9 cellular contexts compared by ENCODE assay signal in the genomic region with DNA sequence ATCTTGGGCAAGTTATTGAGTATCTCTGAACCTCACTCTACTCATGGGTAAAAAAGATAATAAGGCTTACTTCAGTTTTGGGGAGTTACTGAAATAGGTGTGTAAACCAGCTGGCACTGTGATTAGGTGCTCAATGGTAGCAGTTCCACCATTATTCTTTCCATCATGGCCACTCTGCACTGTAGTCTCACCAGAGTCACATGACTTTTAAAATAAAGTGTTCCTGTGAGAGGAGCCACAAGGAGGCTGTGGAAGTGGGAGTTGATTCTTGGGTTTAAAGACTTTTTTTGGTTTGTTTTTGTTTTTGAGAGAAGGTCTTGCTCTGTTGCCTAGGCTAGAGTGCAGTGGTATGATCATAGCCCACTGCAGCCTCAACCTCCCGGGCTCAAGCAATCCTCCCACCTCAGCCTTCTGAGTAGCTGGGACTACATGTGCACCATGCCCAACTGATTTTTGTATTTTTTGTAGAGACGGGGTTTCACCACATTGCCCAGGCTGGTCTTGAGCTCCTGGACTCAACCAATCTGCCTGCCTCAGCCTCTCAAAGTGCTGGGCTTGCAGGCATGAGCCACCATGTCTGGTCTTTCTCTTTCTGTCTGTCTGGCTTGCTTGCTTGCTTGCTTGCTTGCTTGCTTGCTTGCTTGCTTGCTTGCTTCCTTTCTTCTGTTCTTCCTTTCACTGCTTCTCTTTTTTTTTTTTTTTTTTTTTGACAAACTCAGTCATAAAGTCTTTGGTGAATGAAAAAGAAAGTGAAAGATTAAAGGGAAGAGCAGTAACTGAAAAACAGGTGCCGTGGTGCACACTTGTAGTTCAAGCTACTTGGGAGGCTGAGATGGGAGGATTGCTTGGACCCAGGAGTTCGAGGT. TPM values are rescaled to one million over a fixed set of nuclear protein-coding genes. Genes with fewer than 3 reads are reported as not detected.
DNase-seq lines count a peak whose midpoint lies in the region; ATAC-seq and TF ChIP-seq lines count a peak whose summit lies in the region.
"Had no signal": no experiment of that assay in that cellular context is flagged by ENCODE, and none has a peak within 500 bp of the region (broad histone marks: within the 10 kb centered on the region; RNA-seq: fewer than 3 reads in every experiment).

No MANE protein-coding gene starts in this region.

- H3K4me1 Mint-ChIP-seq in activated CD4-positive, alpha-beta T cell treated with anti-CD3 and anti-CD28 coated beads for 36 hours, result peaks cover 85% of the 10 kb centered on the region
- peaks cover 91% of the 10 kb centered on the region for H3K4me1 Mint-ChIP-seq in activated T-cell treated with anti-CD3 and anti-CD28 coated beads, Interleukin-2, amount 50 U/mL, for 72 hours (ENCODE audit: low read depth)

- no TSS peak for BruUV-seq in PC-3 (replicated peaks; lab: Mats Ljungman, UMichigan)

- H3K36me3 ChIP-seq in thoracic aorta (no peaks in the 10 kb centered on the region), tibial artery (no peaks in the 10 kb centered on the region), PC-3 (ENCODE audit: low read depth, low read length) (no peaks in the 10 kb centered on the region)

- peak; percentile 36 for ATAC-seq in activated CD4-positive, alpha-beta T cell treated with anti-CD3 and anti-CD28 coated beads for 36 hours
- ATAC-seq in HG03521 (IDR thresholded peaks at IDR 0.05; ENCODE audit: unreplicated experiment) (peak; percentile 35), thoracic aorta (ENCODE audit: insufficient number of reproducible peaks, low FRiP score, low read depth) (no peak), HG03469 (IDR thresholded peaks at IDR 0.05; ENCODE audit: unreplicated experiment) (no peak), PC-3 (no peak)
- peak; percentile 41 to 42 for ATAC-seq in activated T-cell treated with anti-CD3 and anti-CD28 coated beads, Interleukin-2, amount 50 U/mL, for 72 hours (replicated peaks in 1 of 2)
- ATAC-seq: psoas muscle had no signal

- H3K9ac ChIP-seq in PC-3 (ENCODE audit: low read length), result no peak overlapping the region

- intact Hi-C loops in activated CD4-positive, alpha-beta T cell treated with anti-CD3 and anti-CD28 coated beads for 36 hours (cut with DNase I, micrococcal nuclease), result loop anchor here (1.0 to 10.0 kb wide), 9 partner anchors 21 to 1565 kb away; a partner anchor contains a TSS
- intact Hi-C loops in tibial artery (cut with DNase I; ENCODE audit: low total_unique reads) (no loop called here), PC-3 (cut with micrococcal nuclease) (no loop called here)

- no peaks in the 10 kb centered on the region for H3K4me1 ChIP-seq in thoracic aorta (ENCODE audit: control insufficient read depth in 1 of 2, low read depth in 2 of 2)
- H3K4me1 ChIP-seq in tibial artery, result no peaks in the 10 kb centered on the region
- H3K4me1 ChIP-seq in PC-3 (ENCODE audit: insufficient read depth, low read length), result peaks cover 24% of the 10 kb centered on the region
- H3K4me1 ChIP-seq: psoas muscle had no signal

- no peaks in the 10 kb centered on the region for H4K20me1 ChIP-seq in PC-3 (ENCODE audit: low read length)

- POLR2A ChIA-PET in activated CD4-positive, alpha-beta T cell treated with anti-CD3 and anti-CD28 coated beads for 36 hours (lab: Charles Lee), result interaction anchor here (0.6 to 3.0 kb wide), 9 partner anchors 17 to 586 kb away, joined by 3 to 29 read pairs (median 10); a partner anchor contains a TSS
- POLR2A ChIA-PET in PC-3 (lab: Charles Lee; ENCODE audit: unreplicated experiment), result no interaction called here

- no peaks in the 10 kb centered on the region for H3K9me2 ChIP-seq in PC-3 (replicated peaks; ENCODE audit: low read length)

- H3K27me3 Mint-ChIP-seq in activated CD4-positive, alpha-beta T cell treated with anti-CD3 and anti-CD28 coated beads for 36 hours, result no peaks in the 10 kb centered on the region
- H3K27me3 Mint-ChIP-seq in activated T-cell treated with anti-CD3 and anti-CD28 coated beads, Interleukin-2, amount 50 U/mL, for 72 hours (ENCODE audit: low read depth), result no peaks in the 10 kb centered on the region

- H2AFZ ChIP-seq in PC-3 (ENCODE audit: low read length), result no peak overlapping the region

- H3K36me3 Mint-ChIP-seq in activated CD4-positive, alpha-beta T cell treated with anti-CD3 and anti-CD28 coated beads for 36 hours (ENCODE audit: low read depth), result peaks cover 9% of the 10 kb centered on the region
- peaks cover 1 to 2% of the 10 kb centered on the region in 2 donors for H3K36me3 Mint-ChIP-seq in activated T-cell treated with anti-CD3 and anti-CD28 coated beads, Interleukin-2, amount 50 U/mL, for 72 hours (ENCODE audit: insufficient read depth in 2 of 2)

- H3K9me3 Mint-ChIP-seq in activated CD4-positive, alpha-beta T cell treated with anti-CD3 and anti-CD28 coated beads for 36 hours (ENCODE audit: low read depth), result no peaks in the 10 kb centered on the region
- H3K9me3 Mint-ChIP-seq in activated T-cell treated with anti-CD3 and anti-CD28 coated beads, Interleukin-2, amount 50 U/mL, for 72 hours, result peaks cover 0 to 1% of the 10 kb centered on the region in 2 donors

- no peak overlapping the region for H3K27ac ChIP-seq in thoracic aorta
- H3K27ac ChIP-seq in tibial artery, result no peak overlapping the region
- no peak overlapping the region for H3K27ac ChIP-seq in PC-3 (ENCODE audit: low read length)
- H3K27ac ChIP-seq: psoas muscle had no signal

- H3F3A ChIP-seq in PC-3 (ENCODE audit: low read length, unreplicated experiment), result no peaks in the 10 kb centered on the region

- H3K27me3 ChIP-seq in thoracic aorta (replicated peaks; ENCODE audit: insufficient read depth) (no peaks in the 10 kb centered on the region), tibial artery (no peaks in the 10 kb centered on the region), PC-3 (ENCODE audit: low read length) (no peaks in the 10 kb centered on the region)

- no peaks in the 10 kb centered on the region for H3K79me2 ChIP-seq in PC-3 (ENCODE audit: low read length)

- no peak overlapping the region for H3K4me2 ChIP-seq in PC-3 (ENCODE audit: low read length)

- H3K4me3 Mint-ChIP-seq in activated CD4-positive, alpha-beta T cell treated with anti-CD3 and anti-CD28 coated beads for 36 hours, result peak overlapping the region; percentile 69
- peak overlapping the region; percentile 85 to 96 for H3K4me3 Mint-ChIP-seq in activated T-cell treated with anti-CD3 and anti-CD28 coated beads, Interleukin-2, amount 50 U/mL, for 72 hours

- H3K9me3 ChIP-seq in thoracic aorta (no peaks in the 10 kb centered on the region), tibial artery (no peaks in the 10 kb centered on the region), PC-3 (ENCODE audit: low read length) (no peaks in the 10 kb centered on the region)
- H3K9me3 ChIP-seq: psoas muscle had no signal

- CTCF ChIA-PET in activated CD4-positive, alpha-beta T cell treated with anti-CD3 and anti-CD28 coated beads for 36 hours (lab: Charles Lee), result interaction anchor here (0.9 to 4.5 kb wide), 5 partner anchors 9 to 269 kb away, joined by 3 to 30 read pairs (median 3); a partner anchor contains a TSS
- CTCF ChIA-PET in PC-3 (lab: Charles Lee), result no interaction called here

- H3K4me3 ChIP-seq in thoracic aorta, result peak overlapping the region; percentile 4
- no peak overlapping the region for H3K4me3 ChIP-seq in tibial artery
- no peak overlapping the region for H3K4me3 ChIP-seq in PC-3 (ENCODE audit: low read length)
- H3K4me3 ChIP-seq: psoas muscle had no signal

- TF ChIP-seq CTCF in thoracic aorta (IDR thresholded peaks at IDR 0.05), result no peak
- no peak for TF ChIP-seq CTCF in tibial artery (IDR thresholded peaks at IDR 0.05)
- no peak for TF ChIP-seq CTCF in PC-3 (conservative IDR thresholded peaks at IDR 0.05; ENCODE audit: low read depth, low read length)

- DNase-seq in activated CD4-positive, alpha-beta T cell treated with anti-CD3 and anti-CD28 coated beads for 36 hours, result peak; percentile 65
- DNase-seq in activated CD4-positive, alpha-beta T cell treated with anti-CD3 and anti-CD28 coated beads for 1 hour, result no peak
- DNase-seq in activated T-cell treated with anti-CD3 and anti-CD28 coated beads, Interleukin-2, amount 50 U/mL, for 72 hours, result peak; percentile 49 to 58
- DNase-seq in thoracic aorta (ENCODE audit: low spot score) (no peak), tibial artery (no peak), PC-3 (no peak)
- DNase-seq: psoas muscle had no signal

- peak overlapping the region; percentile 100 for H3K27ac Mint-ChIP-seq in activated CD4-positive, alpha-beta T cell treated with anti-CD3 and anti-CD28 coated beads for 36 hours
- peak overlapping the region; percentile 100 for H3K27ac Mint-ChIP-seq in activated T-cell treated with anti-CD3 and anti-CD28 coated beads, Interleukin-2, amount 50 U/mL, for 72 hours

RNA-seq across cellular contexts. Expression of a gene that starts 21.2 kb away (rescaled TPM):
- 10 to 100 TPM; 17.1 to 23.0 TPM for total RNA-seq in activated CD4-positive, alpha-beta T cell treated with anti-CD3 and anti-CD28 coated beads for 36 hours
- total RNA-seq in activated T-cell treated with anti-CD3 and anti-CD28 coated beads, Interleukin-2, amount 50 U/mL, for 72 hours, result 10 to 100 TPM; 28.3 to 29.7 TPM
- 10 to 100 TPM; 25.0 to 35.0 TPM for total RNA-seq in thoracic aorta
- total RNA-seq in PC-3 (2014; rRNA removed), result 6.7 and 9.0 TPM in 2 replicates

Comparison
In these comparisons a context has a peak if more than half of its experiments do, and no peak if none do; other contexts are left out.
1. DNase-seq: peak in activated CD4-positive, alpha-beta T cell treated with anti-CD3 and anti-CD28 coated beads for 36 hours (single experiment) and activated T-cell treated with anti-CD3 and anti-CD28 coated beads, Interleukin-2, amount 50 U/mL, for 72 hours (2 of 2); none in activated CD4-positive, alpha-beta T cell treated with anti-CD3 and anti-CD28 coated beads for 1 hour (single experiment), thoracic aorta (single experiment), tibial artery (0 of 2) and PC-3 (single experiment).
2. ATAC-seq: peak in activated CD4-positive, alpha-beta T cell treated with anti-CD3 and anti-CD28 coated beads for 36 hours (single experiment), HG03521 (single experiment) and activated T-cell treated with anti-CD3 and anti-CD28 coated beads, Interleukin-2, amount 50 U/mL, for 72 hours (2 of 2); none in thoracic aorta (single experiment), HG03469 (single experiment) and PC-3 (single experiment).
3. intact Hi-C loops: an anchor here in activated CD4-positive, alpha-beta T cell treated with anti-CD3 and anti-CD28 coated beads for 36 hours (1.0 to 10.0 kb wide); none called in tibial artery and PC-3.